ENCODE assay signal across 1 cellular context in the genomic region with DNA sequence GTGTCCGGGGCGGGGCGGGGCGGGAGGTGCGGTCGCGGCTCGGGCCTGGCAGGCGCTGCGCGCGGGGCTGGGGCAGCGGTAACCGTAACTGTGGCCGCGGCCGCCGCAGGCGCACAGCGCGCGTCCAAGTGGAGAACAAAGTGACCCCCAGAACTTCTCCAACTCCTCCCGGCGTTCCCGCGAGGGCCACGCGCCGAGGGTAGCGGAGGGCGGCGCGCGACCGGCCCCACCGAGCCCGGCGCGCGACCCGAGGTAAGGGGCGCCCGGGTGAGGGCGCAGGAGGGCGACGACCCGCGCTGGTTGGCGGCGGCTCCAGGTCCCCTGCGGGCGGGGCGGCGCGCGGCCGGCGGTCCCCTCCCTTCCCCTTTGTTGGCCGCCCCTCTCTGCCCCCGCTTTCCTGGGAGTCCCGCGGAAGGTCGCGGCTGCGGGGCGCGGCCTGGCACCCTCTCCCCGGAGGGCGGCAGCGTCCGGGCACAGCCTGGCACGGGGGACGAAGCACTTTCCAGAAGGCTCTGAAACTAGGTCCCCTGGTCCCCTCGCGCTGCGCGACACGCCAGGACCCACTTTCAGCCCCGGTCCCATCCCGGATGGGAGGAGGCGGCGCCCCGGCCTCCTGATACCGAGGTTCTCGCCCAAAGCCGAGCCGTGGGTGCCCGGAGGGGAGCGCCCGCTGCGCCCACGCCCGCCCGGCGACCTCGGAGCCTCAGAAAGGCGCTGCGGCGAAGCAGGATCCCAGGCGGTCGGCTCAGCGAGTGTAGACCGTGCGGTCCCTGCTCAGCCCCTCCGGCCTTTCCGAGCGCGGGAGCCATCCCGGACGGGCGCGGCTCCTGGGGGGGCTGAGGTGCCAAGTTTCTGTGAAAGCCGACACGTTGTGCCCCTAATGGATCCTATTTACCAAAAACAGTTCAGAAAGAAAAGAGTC.
TF ChIP-seq lines count a peak whose summit lies in the region.

A gene (plus strand): TSS at position 75 of the 922 bp plus-strand sequence. CDS start 133,909 bp downstream, outside the sequence.

TF ChIP-seq in HEK293, 187 proteins besides CTCF, POLR2A, EP300 and RAD21 (continued from another document and continues in another):
- TF ChIP-seq, protein P1, sequence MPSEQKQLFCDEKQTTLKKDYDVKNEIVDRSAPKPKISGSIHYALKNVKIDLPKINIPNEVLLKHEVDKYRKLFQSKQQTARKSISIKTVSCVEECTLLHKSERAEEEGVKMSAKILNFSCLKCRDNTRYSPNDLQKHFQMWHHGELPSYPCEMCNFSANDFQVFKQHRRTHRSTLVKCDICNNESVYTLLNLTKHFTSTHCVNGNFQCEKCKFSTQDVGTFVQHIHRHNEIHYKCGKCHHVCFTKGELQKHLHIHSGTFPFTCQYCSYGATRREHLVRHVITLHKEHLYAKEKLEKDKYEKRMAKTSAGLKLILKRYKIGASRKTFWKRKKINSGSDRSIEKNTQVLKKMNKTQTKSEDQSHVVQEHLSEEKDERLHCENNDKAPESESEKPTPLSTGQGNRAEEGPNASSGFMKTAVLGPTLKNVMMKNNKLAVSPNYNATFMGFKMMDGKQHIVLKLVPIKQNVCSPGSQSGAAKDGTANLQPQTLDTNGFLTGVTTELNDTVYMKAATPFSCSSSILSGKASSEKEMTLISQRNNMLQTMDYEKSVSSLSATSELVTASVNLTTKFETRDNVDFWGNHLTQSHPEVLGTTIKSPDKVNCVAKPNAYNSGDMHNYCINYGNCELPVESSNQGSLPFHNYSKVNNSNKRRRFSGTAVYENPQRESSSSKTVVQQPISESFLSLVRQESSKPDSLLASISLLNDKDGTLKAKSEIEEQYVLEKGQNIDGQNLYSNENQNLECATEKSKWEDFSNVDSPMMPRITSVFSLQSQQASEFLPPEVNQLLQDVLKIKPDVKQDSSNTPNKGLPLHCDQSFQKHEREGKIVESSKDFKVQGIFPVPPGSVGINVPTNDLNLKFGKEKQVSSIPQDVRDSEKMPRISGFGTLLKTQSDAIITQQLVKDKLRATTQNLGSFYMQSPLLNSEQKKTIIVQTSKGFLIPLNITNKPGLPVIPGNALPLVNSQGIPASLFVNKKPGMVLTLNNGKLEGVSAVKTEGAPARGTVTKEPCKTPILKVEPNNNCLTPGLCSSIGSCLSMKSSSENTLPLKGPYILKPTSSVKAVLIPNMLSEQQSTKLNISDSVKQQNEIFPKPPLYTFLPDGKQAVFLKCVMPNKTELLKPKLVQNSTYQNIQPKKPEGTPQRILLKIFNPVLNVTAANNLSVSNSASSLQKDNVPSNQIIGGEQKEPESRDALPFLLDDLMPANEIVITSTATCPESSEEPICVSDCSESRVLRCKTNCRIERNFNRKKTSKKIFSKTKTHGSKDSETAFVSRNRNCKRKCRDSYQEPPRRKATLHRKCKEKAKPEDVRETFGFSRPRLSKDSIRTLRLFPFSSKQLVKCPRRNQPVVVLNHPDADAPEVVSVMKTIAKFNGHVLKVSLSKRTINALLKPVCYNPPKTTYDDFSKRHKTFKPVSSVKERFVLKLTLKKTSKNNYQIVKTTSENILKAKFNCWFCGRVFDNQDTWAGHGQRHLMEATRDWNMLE (tag by site-specific recombination; conservative IDR thresholded peaks at IDR 0.05; ENCODE audit: low read depth), result no peak
- TF ChIP-seq ZNF391 (tag by site-specific recombination; IDR thresholded peaks at IDR 0.05; ENCODE audit: borderline replicate concordance, low read depth) (no peak), KLF16 (tag by site-specific recombination; IDR thresholded peaks at IDR 0.05) (0 out of 2 replicates have a peak, but pooled peaks have one; percentile 51), ZBTB17 (tag by site-specific recombination; IDR thresholded peaks at IDR 0.05) (peak; percentile 50; the same call in 1 of the 2 replicates), ZNF791 (tag by site-specific recombination; IDR thresholded peaks at IDR 0.05) (no peak), ZNF621 (tag by site-specific recombination; IDR thresholded peaks at IDR 0.05) (no peak), ZNF776 (tag by site-specific recombination; IDR thresholded peaks at IDR 0.05; ENCODE audit: borderline replicate concordance) (no peak), ZNF48 (tag by site-specific recombination; IDR thresholded peaks at IDR 0.05) (no peak), BCL11B (tag by site-specific recombination; IDR thresholded peaks at IDR 0.05; ENCODE audit: low read depth) (no peak), OVOL3 (tag by site-specific recombination; IDR thresholded peaks at IDR 0.05) (no peak), ZNF707 (tag by site-specific recombination; IDR thresholded peaks at IDR 0.05) (no peak), SETDB1 (IDR thresholded peaks at IDR 0.05; ENCODE audit: insufficient read length, low read length) (no peak), ZFHX2 (tag by site-specific recombination; conservative IDR thresholded peaks at IDR 0.05) (peak; percentile 87), ZNF184 (tag by site-specific recombination; IDR thresholded peaks at IDR 0.05) (no peak), ZNF16 (tag by site-specific recombination; IDR thresholded peaks at IDR 0.05; ENCODE audit: low read depth) (no peak), ZSCAN30 (tag by site-specific recombination; IDR thresholded peaks at IDR 0.05) (no peak), ZNF335 (tag by site-specific recombination; conservative IDR thresholded peaks at IDR 0.05) (peak; percentile 83), OSR2 (tag by site-specific recombination; IDR thresholded peaks at IDR 0.05) (no peak), ZNF394 (tag by site-specific recombination; IDR thresholded peaks at IDR 0.05; ENCODE audit: borderline replicate concordance) (peak; percentile 44; the same call in 1 of the 2 replicates), ZNF214 (tag by site-specific recombination; IDR thresholded peaks at IDR 0.05; ENCODE audit: borderline replicate concordance) (no peak), SP3 (tag by site-specific recombination; IDR thresholded peaks at IDR 0.05) (peak; percentile 31), YY2 (tag by site-specific recombination; IDR thresholded peaks at IDR 0.05) (no peak), SCRT1 (tag by site-specific recombination; IDR thresholded peaks at IDR 0.05; ENCODE audit: borderline replicate concordance) (no peak), ZSCAN16 (tag by site-specific recombination; IDR thresholded peaks at IDR 0.05) (no peak), ZSCAN23 (tag by site-specific recombination; IDR thresholded peaks at IDR 0.05) (no peak), ZNF629 (tag by site-specific recombination; IDR thresholded peaks at IDR 0.05) (no peak), KLF9 (tag by site-specific recombination; IDR thresholded peaks at IDR 0.05; ENCODE audit: low read depth) (peak; percentile 16; the same call in 1 of the 2 replicates), ZNF112 (tag by site-specific recombination; IDR thresholded peaks at IDR 0.05) (no peak), ZNF555 (tag by site-specific recombination; conservative IDR thresholded peaks at IDR 0.05) (no peak), ZNF544 (tag by site-specific recombination; IDR thresholded peaks at IDR 0.05) (no peak), ZNF654 (tag by site-specific recombination; IDR thresholded peaks at IDR 0.05; ENCODE audit: low read depth) (no peak), ZNF664 (tag by site-specific recombination; IDR thresholded peaks at IDR 0.05) (no peak), SALL2 (tag by site-specific recombination; IDR thresholded peaks at IDR 0.05; ENCODE audit: borderline replicate concordance) (no peak)
- TF ChIP-seq, protein P2, sequence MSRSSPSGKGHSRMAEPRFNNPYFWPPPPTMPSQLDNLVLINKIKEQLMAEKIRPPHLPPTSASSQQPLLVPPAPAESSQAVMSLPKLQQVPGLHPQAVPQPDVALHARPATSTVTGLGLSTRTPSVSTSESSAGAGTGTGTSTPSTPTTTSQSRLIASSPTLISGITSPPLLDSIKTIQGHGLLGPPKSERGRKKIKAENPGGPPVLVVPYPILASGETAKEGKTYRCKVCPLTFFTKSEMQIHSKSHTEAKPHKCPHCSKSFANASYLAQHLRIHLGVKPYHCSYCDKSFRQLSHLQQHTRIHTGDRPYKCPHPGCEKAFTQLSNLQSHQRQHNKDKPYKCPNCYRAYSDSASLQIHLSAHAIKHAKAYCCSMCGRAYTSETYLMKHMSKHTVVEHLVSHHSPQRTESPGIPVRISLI (tag by site-specific recombination; IDR thresholded peaks at IDR 0.05), result no peak
- TF ChIP-seq, protein P3, sequence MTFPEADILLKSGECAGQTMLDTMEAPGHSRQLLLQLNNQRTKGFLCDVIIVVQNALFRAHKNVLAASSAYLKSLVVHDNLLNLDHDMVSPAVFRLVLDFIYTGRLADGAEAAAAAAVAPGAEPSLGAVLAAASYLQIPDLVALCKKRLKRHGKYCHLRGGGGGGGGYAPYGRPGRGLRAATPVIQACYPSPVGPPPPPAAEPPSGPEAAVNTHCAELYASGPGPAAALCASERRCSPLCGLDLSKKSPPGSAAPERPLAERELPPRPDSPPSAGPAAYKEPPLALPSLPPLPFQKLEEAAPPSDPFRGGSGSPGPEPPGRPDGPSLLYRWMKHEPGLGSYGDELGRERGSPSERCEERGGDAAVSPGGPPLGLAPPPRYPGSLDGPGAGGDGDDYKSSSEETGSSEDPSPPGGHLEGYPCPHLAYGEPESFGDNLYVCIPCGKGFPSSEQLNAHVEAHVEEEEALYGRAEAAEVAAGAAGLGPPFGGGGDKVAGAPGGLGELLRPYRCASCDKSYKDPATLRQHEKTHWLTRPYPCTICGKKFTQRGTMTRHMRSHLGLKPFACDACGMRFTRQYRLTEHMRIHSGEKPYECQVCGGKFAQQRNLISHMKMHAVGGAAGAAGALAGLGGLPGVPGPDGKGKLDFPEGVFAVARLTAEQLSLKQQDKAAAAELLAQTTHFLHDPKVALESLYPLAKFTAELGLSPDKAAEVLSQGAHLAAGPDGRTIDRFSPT (tag by site-specific recombination; IDR thresholded peaks at IDR 0.05), result peak; percentile 86
- TF ChIP-seq, protein P4, sequence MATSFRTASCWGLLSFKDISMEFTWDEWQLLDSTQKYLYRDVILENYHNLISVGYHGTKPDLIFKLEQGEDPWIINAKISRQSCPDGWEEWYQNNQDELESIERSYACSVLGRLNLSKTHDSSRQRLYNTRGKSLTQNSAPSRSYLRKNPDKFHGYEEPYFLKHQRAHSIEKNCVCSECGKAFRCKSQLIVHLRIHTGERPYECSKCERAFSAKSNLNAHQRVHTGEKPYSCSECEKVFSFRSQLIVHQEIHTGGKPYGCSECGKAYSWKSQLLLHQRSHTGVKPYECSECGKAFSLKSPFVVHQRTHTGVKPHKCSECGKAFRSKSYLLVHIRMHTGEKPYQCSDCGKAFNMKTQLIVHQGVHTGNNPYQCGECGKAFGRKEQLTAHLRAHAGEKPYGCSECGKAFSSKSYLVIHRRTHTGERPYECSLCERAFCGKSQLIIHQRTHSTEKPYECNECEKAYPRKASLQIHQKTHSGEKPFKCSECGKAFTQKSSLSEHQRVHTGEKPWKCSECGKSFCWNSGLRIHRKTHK (tag by site-specific recombination; IDR thresholded peaks at IDR 0.05), result no peak
- TF ChIP-seq, protein P5, sequence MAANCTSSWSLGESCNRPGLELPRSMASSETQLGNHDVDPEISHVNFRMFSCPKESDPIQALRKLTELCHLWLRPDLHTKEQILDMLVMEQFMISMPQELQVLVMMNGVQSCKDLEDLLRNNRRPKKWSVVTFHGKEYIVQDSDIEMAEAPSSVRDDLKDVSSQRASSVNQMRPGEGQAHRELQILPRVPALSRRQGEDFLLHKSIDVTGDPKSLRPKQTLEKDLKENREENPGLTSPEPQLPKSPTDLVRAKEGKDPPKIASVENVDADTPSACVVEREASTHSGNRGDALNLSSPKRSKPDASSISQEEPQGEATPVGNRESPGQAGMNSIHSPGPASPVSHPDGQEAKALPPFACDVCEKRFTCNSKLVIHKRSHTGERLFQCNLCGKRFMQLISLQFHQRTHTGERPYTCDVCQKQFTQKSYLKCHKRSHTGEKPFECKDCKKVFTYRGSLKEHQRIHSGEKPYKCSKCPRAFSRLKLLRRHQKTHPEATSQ (tag by site-specific recombination; IDR thresholded peaks at IDR 0.05), result no peak
- TF ChIP-seq, protein P6, sequence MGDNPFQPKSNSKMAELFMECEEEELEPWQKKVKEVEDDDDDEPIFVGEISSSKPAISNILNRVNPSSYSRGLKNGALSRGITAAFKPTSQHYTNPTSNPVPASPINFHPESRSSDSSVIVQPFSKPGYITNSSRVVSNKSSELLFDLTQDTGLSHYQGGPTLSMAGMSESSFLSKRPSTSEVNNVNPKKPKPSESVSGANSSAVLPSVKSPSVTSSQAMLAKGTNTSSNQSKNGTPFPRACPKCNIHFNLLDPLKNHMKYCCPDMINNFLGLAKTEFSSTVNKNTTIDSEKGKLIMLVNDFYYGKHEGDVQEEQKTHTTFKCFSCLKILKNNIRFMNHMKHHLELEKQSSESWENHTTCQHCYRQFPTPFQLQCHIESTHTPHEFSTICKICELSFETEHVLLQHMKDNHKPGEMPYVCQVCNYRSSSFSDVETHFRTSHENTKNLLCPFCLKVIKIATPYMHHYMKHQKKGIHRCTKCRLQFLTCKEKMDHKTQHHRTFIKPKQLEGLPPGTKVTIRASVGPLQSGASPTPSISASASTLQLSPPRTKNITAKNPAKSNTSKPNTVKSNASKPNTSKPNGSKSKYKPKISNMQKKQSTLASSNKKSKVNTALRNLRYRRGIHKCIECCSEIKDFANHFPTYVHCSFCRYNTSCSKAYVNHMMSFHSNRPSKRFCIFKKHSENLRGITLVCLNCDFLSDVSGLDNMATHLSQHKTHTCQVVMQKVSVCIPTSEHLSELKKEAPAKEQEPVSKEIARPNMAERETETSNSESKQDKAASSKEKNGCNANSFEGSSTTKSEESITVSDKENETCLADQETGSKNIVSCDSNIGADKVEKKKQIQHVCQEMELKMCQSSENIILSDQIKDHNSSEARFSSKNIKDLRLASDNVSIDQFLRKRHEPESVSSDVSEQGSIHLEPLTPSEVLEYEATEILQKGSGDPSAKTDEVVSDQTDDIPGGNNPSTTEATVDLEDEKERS (tag by site-specific recombination; IDR thresholded peaks at IDR 0.05), result no peak
- TF ChIP-seq, protein P7, sequence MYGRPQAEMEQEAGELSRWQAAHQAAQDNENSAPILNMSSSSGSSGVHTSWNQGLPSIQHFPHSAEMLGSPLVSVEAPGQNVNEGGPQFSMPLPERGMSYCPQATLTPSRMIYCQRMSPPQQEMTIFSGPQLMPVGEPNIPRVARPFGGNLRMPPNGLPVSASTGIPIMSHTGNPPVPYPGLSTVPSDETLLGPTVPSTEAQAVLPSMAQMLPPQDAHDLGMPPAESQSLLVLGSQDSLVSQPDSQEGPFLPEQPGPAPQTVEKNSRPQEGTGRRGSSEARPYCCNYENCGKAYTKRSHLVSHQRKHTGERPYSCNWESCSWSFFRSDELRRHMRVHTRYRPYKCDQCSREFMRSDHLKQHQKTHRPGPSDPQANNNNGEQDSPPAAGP (tag by site-specific recombination; IDR thresholded peaks at IDR 0.05), result 0 out of 2 replicates have a peak, but pooled peaks have one; percentile 52
- TF ChIP-seq, protein P8, sequence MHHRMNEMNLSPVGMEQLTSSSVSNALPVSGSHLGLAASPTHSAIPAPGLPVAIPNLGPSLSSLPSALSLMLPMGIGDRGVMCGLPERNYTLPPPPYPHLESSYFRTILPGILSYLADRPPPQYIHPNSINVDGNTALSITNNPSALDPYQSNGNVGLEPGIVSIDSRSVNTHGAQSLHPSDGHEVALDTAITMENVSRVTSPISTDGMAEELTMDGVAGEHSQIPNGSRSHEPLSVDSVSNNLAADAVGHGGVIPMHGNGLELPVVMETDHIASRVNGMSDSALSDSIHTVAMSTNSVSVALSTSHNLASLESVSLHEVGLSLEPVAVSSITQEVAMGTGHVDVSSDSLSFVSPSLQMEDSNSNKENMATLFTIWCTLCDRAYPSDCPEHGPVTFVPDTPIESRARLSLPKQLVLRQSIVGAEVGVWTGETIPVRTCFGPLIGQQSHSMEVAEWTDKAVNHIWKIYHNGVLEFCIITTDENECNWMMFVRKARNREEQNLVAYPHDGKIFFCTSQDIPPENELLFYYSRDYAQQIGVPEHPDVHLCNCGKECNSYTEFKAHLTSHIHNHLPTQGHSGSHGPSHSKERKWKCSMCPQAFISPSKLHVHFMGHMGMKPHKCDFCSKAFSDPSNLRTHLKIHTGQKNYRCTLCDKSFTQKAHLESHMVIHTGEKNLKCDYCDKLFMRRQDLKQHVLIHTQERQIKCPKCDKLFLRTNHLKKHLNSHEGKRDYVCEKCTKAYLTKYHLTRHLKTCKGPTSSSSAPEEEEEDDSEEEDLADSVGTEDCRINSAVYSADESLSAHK (tag by site-specific recombination; IDR thresholded peaks at IDR 0.05), result no peak
